In the genomic region with DNA sequence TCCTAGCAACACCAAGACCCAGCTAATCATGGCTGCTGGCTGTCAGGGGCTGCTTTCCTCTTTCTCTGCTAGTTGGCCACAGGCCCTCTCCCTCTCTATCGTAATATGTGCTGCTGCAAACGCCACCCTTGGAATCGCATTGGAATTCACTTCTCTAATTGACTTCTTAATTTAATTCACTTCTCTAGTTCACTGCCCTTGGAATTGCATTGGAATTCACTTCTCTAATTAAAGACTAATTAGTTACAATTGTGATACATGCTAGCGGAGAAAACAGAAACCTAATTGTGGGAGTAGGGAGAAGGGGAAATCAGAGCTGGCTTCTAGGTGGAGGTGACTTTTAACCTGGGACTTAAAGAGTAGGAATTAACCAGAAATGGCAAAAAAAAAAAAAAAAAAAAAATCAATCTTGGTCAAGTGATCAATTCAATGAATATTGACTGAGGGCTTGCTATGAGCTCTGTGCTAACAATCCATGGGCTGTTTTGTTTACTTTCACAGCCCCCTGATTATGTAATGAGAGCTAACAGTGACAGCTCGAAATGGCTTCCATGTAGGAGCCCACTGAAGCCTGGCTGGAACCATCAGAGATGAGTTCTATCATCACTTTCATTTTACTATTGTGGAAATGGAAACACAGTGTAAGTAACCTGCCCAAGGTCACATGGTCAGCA, we compare ENCODE assay signal across 15 cellular contexts. TPM values are rescaled to one million over a fixed set of nuclear protein-coding genes. Genes with fewer than 3 reads are reported as not detected.
A peak's percentile ranks its signal among the peaks of the same experiment; 100 is the strongest.
DNase-seq lines count a peak whose midpoint lies in the region; ATAC-seq and TF ChIP-seq lines count a peak whose summit lies in the region.
"Had no signal": no experiment of that assay in that cellular context is flagged by ENCODE, and none has a peak within 500 bp of the region (broad histone marks: within the 10 kb centered on the region; RNA-seq: fewer than 3 reads in every experiment).

No MANE protein-coding gene starts in this region.

- TF ChIP-seq CTCF in activated CD8-positive, alpha-beta T cell treated with anti-CD3 and anti-CD28 coated beads for 36 hours (IDR thresholded peaks at IDR 0.05): no peak
- TF ChIP-seq CTCF in neural crest cell (conservative IDR thresholded peaks at IDR 0.05): no peak

- no peak overlapping the region for H3K4me3 ChIP-seq in CD4-positive, CD25-positive, alpha-beta regulatory T cell (ENCODE audit: low read depth, low read length)
- H3K4me3 ChIP-seq: MG63 had no signal

- H3K9me3 ChIP-seq in CD4-positive, CD25-positive, alpha-beta regulatory T cell (ENCODE audit: control insufficient read depth in 2 of 2, low read length in 2 of 2): no peaks in the 10 kb centered on the region
- no peaks in the 10 kb centered on the region for H3K9me3 ChIP-seq in T-helper 17 cell (ENCODE audit: control insufficient read depth, low read length, poor library complexity, severe bottlenecking)
- H3K9me3 ChIP-seq: MG63 had no signal

- peak overlapping the region; percentile 89 for H3K27ac Mint-ChIP-seq in activated CD8-positive, alpha-beta T cell treated with anti-CD3 and anti-CD28 coated beads for 36 hours
- no peak overlapping the region for H3K27ac Mint-ChIP-seq in activated CD8-positive, alpha-beta T cell treated with anti-CD3 and anti-CD28 coated beads, Interleukin-2, amount 10 ng/mL, durations not matched to agents 7 days and 5 days
- H3K27ac Mint-ChIP-seq in CD4-positive, CD25-positive, alpha-beta regulatory T cell: peak overlapping the region in 2 of 3 donors; percentile 28 to 44
- H3K27ac Mint-ChIP-seq in T-helper 17 cell: peak overlapping the region; percentile 49
- peak overlapping the region; percentile 8 for H3K27ac Mint-ChIP-seq in neural crest cell (ENCODE audit: unreplicated experiment)
- no peak overlapping the region for H3K27ac Mint-ChIP-seq in activated CD4-positive, alpha-beta memory T cell treated with anti-CD3 and anti-CD28 coated beads for 36 hours

- peaks cover 18% of the 10 kb centered on the region for H3K36me3 ChIP-seq in CD4-positive, CD25-positive, alpha-beta regulatory T cell (ENCODE audit: control insufficient read depth, insufficient read depth, low read length)

- CTCF ChIA-PET in activated CD8-positive, alpha-beta T cell treated with anti-CD3 and anti-CD28 coated beads for 36 hours (lab: Charles Lee): no interaction called here
- CTCF ChIA-PET in activated CD8-positive, alpha-beta T cell treated with anti-CD3 and anti-CD28 coated beads, Interleukin-2, amount 10 ng/mL, durations not matched to agents 7 days and 5 days (lab: Charles Lee): interaction anchor here (1.1 kb wide), 1 partner anchor 12 kb away, joined by 3 read pairs; no protein-coding TSS in a partner anchor
- CTCF ChIA-PET in activated CD4-positive, alpha-beta memory T cell treated with anti-CD3 and anti-CD28 coated beads for 36 hours (lab: Charles Lee): no interaction called here

- no peaks in the 10 kb centered on the region for H3K4me1 ChIP-seq in CD4-positive, CD25-positive, alpha-beta regulatory T cell (ENCODE audit: control insufficient read depth, insufficient read depth, low read length, poor library complexity, severe bottlenecking)

- intact Hi-C loops in activated CD8-positive, alpha-beta T cell treated with anti-CD3 and anti-CD28 coated beads for 36 hours (cut with micrococcal nuclease): no loop called here
- intact Hi-C loops in activated CD4-positive, alpha-beta memory T cell treated with anti-CD3 and anti-CD28 coated beads for 36 hours (cut with micrococcal nuclease): no loop called here

- H3K27ac ChIP-seq in CD4-positive, CD25-positive, alpha-beta regulatory T cell (ENCODE audit: insufficient read depth, low read length, poor library complexity, severe bottlenecking): no peak overlapping the region
- H3K27ac ChIP-seq: HL-60 had no signal

- H3K36me3 Mint-ChIP-seq in activated CD8-positive, alpha-beta T cell treated with anti-CD3 and anti-CD28 coated beads for 36 hours (ENCODE audit: low read depth): peaks cover 18% of the 10 kb centered on the region
- H3K36me3 Mint-ChIP-seq in activated CD8-positive, alpha-beta T cell treated with anti-CD3 and anti-CD28 coated beads, Interleukin-2, amount 10 ng/mL, durations not matched to agents 7 days and 5 days (ENCODE audit: low read depth): peaks cover 16% of the 10 kb centered on the region
- H3K36me3 Mint-ChIP-seq in CD4-positive, CD25-positive, alpha-beta regulatory T cell: peaks cover 33% of the 10 kb centered on the region
- H3K36me3 Mint-ChIP-seq in T-helper 17 cell (ENCODE audit: low read depth) (peaks cover 9% of the 10 kb centered on the region), neural crest cell (ENCODE audit: low read depth) (peaks cover 15% of the 10 kb centered on the region)
- H3K36me3 Mint-ChIP-seq in activated CD4-positive, alpha-beta memory T cell treated with anti-CD3 and anti-CD28 coated beads for 36 hours: peaks cover 12% of the 10 kb centered on the region

- peaks cover 21% of the 10 kb centered on the region for H3K4me1 Mint-ChIP-seq in activated CD8-positive, alpha-beta T cell treated with anti-CD3 and anti-CD28 coated beads for 36 hours (ENCODE audit: low read depth)
- peaks cover 13% of the 10 kb centered on the region for H3K4me1 Mint-ChIP-seq in activated CD8-positive, alpha-beta T cell treated with anti-CD3 and anti-CD28 coated beads, Interleukin-2, amount 10 ng/mL, durations not matched to agents 7 days and 5 days (ENCODE audit: low read depth)
- H3K4me1 Mint-ChIP-seq in CD4-positive, CD25-positive, alpha-beta regulatory T cell: peaks cover 7 to 9% (median 8%) of the 10 kb centered on the region in 4 donors
- H3K4me1 Mint-ChIP-seq in T-helper 17 cell (peaks cover 13% of the 10 kb centered on the region), neural crest cell (peaks cover 17% of the 10 kb centered on the region)
- peaks cover 19% of the 10 kb centered on the region for H3K4me1 Mint-ChIP-seq in activated CD4-positive, alpha-beta memory T cell treated with anti-CD3 and anti-CD28 coated beads for 36 hours (ENCODE audit: low read depth)

- no peaks in the 10 kb centered on the region for H3K27me3 Mint-ChIP-seq in activated CD8-positive, alpha-beta T cell treated with anti-CD3 and anti-CD28 coated beads for 36 hours
- H3K27me3 Mint-ChIP-seq in activated CD8-positive, alpha-beta T cell treated with anti-CD3 and anti-CD28 coated beads, Interleukin-2, amount 10 ng/mL, durations not matched to agents 7 days and 5 days (ENCODE audit: low read depth): no peaks in the 10 kb centered on the region
- H3K27me3 Mint-ChIP-seq in CD4-positive, CD25-positive, alpha-beta regulatory T cell: no peaks in the 10 kb centered on the region
- no peaks in the 10 kb centered on the region for H3K27me3 Mint-ChIP-seq in T-helper 17 cell
- no peaks in the 10 kb centered on the region for H3K27me3 Mint-ChIP-seq in neural crest cell (ENCODE audit: low read depth)
- no peaks in the 10 kb centered on the region for H3K27me3 Mint-ChIP-seq in activated CD4-positive, alpha-beta memory T cell treated with anti-CD3 and anti-CD28 coated beads for 36 hours

- POLR2A ChIA-PET in activated CD8-positive, alpha-beta T cell treated with anti-CD3 and anti-CD28 coated beads for 36 hours (lab: Charles Lee): no interaction called here
- POLR2A ChIA-PET in activated CD8-positive, alpha-beta T cell treated with anti-CD3 and anti-CD28 coated beads, Interleukin-2, amount 10 ng/mL, durations not matched to agents 7 days and 5 days (lab: Charles Lee): interaction anchor here (0.5 kb wide), 1 partner anchor 50 kb away, joined by 3 read pairs; no protein-coding TSS in a partner anchor
- POLR2A ChIA-PET in activated CD4-positive, alpha-beta memory T cell treated with anti-CD3 and anti-CD28 coated beads for 36 hours (lab: Charles Lee): no interaction called here

- H3K9me3 Mint-ChIP-seq in activated CD8-positive, alpha-beta T cell treated with anti-CD3 and anti-CD28 coated beads for 36 hours: no peaks in the 10 kb centered on the region
- H3K9me3 Mint-ChIP-seq in activated CD8-positive, alpha-beta T cell treated with anti-CD3 and anti-CD28 coated beads, Interleukin-2, amount 10 ng/mL, durations not matched to agents 7 days and 5 days (ENCODE audit: insufficient read depth): no peaks in the 10 kb centered on the region
- no peaks in the 10 kb centered on the region for H3K9me3 Mint-ChIP-seq in CD4-positive, CD25-positive, alpha-beta regulatory T cell
- no peaks in the 10 kb centered on the region for H3K9me3 Mint-ChIP-seq in neural crest cell
- no peaks in the 10 kb centered on the region for H3K9me3 Mint-ChIP-seq in activated CD4-positive, alpha-beta memory T cell treated with anti-CD3 and anti-CD28 coated beads for 36 hours

- no peak for DNase-seq in activated CD8-positive, alpha-beta T cell treated with anti-CD3 and anti-CD28 coated beads for 36 hours
- no peak for DNase-seq in activated CD8-positive, alpha-beta T cell treated with anti-CD3 and anti-CD28 coated beads, Interleukin-2, amount 10 ng/mL, durations not matched to agents 7 days and 5 days
- DNase-seq in CD4-positive, CD25-positive, alpha-beta regulatory T cell: no peak
- DNase-seq in T-helper 17 cell (no peak), neural crest cell (ENCODE audit: low read depth, low spot score) (no peak), NCI-H82 (lab: John Stamatoyannopoulos, UW) (no peak), middle frontal gyrus (ENCODE audit: extremely low spot score, low spot score) (no peak)
- no peak for DNase-seq in activated CD4-positive, alpha-beta memory T cell treated with anti-CD3 and anti-CD28 coated beads for 36 hours
- DNase-seq: DMS53, MG63, NCI-H1417, NCI-H2029, NCI-H510A treated with DMSO at 0.1 percent for 48 hours, RPMI8226 had no signal

- no peaks in the 10 kb centered on the region for H3K27me3 ChIP-seq in CD4-positive, CD25-positive, alpha-beta regulatory T cell (ENCODE audit: control insufficient read depth, insufficient read depth, low read length)
- H3K27me3 ChIP-seq: MG63 had no signal

- H3K4me3 Mint-ChIP-seq in activated CD8-positive, alpha-beta T cell treated with anti-CD3 and anti-CD28 coated beads for 36 hours: no peak overlapping the region
- H3K4me3 Mint-ChIP-seq in activated CD8-positive, alpha-beta T cell treated with anti-CD3 and anti-CD28 coated beads, Interleukin-2, amount 10 ng/mL, durations not matched to agents 7 days and 5 days: no peak overlapping the region
- no peak overlapping the region for H3K4me3 Mint-ChIP-seq in CD4-positive, CD25-positive, alpha-beta regulatory T cell
- H3K4me3 Mint-ChIP-seq in T-helper 17 cell (no peak overlapping the region), neural crest cell (no peak overlapping the region)
- H3K4me3 Mint-ChIP-seq in activated CD4-positive, alpha-beta memory T cell treated with anti-CD3 and anti-CD28 coated beads for 36 hours: no peak overlapping the region

- no peak for ATAC-seq in activated CD8-positive, alpha-beta T cell treated with anti-CD3 and anti-CD28 coated beads for 36 hours
- ATAC-seq in activated CD8-positive, alpha-beta T cell treated with anti-CD3 and anti-CD28 coated beads, Interleukin-2, amount 10 ng/mL, durations not matched to agents 7 days and 5 days: no peak
- no peak for ATAC-seq in CD4-positive, CD25-positive, alpha-beta regulatory T cell (ENCODE audit: low read depth in 2 of 2)
- ATAC-seq in T-helper 17 cell: no peak

RNA-seq across cellular contexts. Expression of a gene that starts 11.3 kb away (rescaled TPM):
- 10 to 100 TPM; 11.6 to 14.2 TPM for total RNA-seq in activated CD8-positive, alpha-beta T cell treated with anti-CD3 and anti-CD28 coated beads for 36 hours
- 10 to 100 TPM; 10.4 to 10.5 TPM for total RNA-seq in activated CD8-positive, alpha-beta T cell treated with anti-CD3 and anti-CD28 coated beads, Interleukin-2, amount 10 ng/mL, durations not matched to agents 7 days and 5 days
- total RNA-seq in CD4-positive, CD25-positive, alpha-beta regulatory T cell: 14.9 TPM
- polyA plus RNA-seq in CD4-positive, CD25-positive, alpha-beta regulatory T cell: 1 to 10 TPM; 6.7 to 9.8 (median 8.0) TPM
- total RNA-seq in T-helper 17 cell (1 to 10 TPM; 7.5 to 9.8 TPM), neural crest cell (25.5 and 27.1 TPM in 2 replicates)
- total RNA-seq in activated CD4-positive, alpha-beta memory T cell treated with anti-CD3 and anti-CD28 coated beads for 36 hours: 10 to 100 TPM in 1 of 2 experiments, 1 to 10 TPM in 1; 9.2 to 11.8 TPM

Comparison
In these comparisons a context has a peak if more than half of its experiments do, and no peak if none do; other contexts are left out.
1. H3K27ac Mint-ChIP-seq: peak in activated CD8-positive, alpha-beta T cell treated with anti-CD3 and anti-CD28 coated beads for 36 hours (single experiment), CD4-positive, CD25-positive, alpha-beta regulatory T cell (2 of 3), T-helper 17 cell (single experiment) and neural crest cell (single experiment); none in activated CD8-positive, alpha-beta T cell treated with anti-CD3 and anti-CD28 coated beads, Interleukin-2, amount 10 ng/mL, durations not matched to agents 7 days and 5 days (single experiment) and activated CD4-positive, alpha-beta memory T cell treated with anti-CD3 and anti-CD28 coated beads for 36 hours (single experiment).